In genomic region chr5:53501054-53501453, GRCh38 we compare ENCODE assay signal across 21 cellular contexts. TPM values are rescaled to one million over a fixed set of nuclear protein-coding genes. Genes with fewer than 3 reads are reported as not detected.
"Had no signal": no experiment of that assay in that cellular context is flagged by ENCODE, and none has a peak within 500 bp of the region (broad histone marks: within the 10 kb centered on the region; RNA-seq: fewer than 3 reads in every experiment).

No MANE protein-coding gene starts in this region.

- H3K36me3 Mint-ChIP-seq: activated naive CD8-positive, alpha-beta T cell; natural killer cell had no signal

- ATAC-seq: activated T-helper 17 cell treated with anti-CD3 and anti-CD28 coated beads, Interleukin-2, amount 50 U/mL, for 72 hours; effector memory CD8-positive, alpha-beta T cell; gastrocnemius medialis; left ventricle myocardium superior; natural killer cell; right cardiac atrium; stimulated activated naive CD8-positive, alpha-beta T cell treated with anti-CD3 and anti-CD28 coated beads, Interleukin-15, Interleukin-2, amounts not matched to agents 100 U/mL and 50 U/mL, for 24 hours had no signal

- H3K4me3 Mint-ChIP-seq: activated naive CD8-positive, alpha-beta T cell; activated T-cell treated with anti-CD3 and anti-CD28 coated beads, Interleukin-2, amount 50 U/mL, for 24 hours; activated T-helper 17 cell treated with anti-CD3 and anti-CD28 coated beads, Interleukin-2, amount 50 U/mL, for 72 hours; effector memory CD8-positive, alpha-beta T cell; natural killer cell had no signal

- H3K9me3 Mint-ChIP-seq: activated T-helper 17 cell treated with anti-CD3 and anti-CD28 coated beads, Interleukin-2, amount 50 U/mL, for 72 hours; effector memory CD8-positive, alpha-beta T cell had no signal

- DNase-seq: activated CD4-positive, alpha-beta T cell treated with anti-CD3 and anti-CD28 coated beads, Interleukin-2, amount 50 U/mL, for 4 hours; activated CD8-positive, alpha-beta memory T cell treated with anti-CD3 and anti-CD28 coated beads for 24 hours; activated CD8-positive, alpha-beta memory T cell treated with anti-CD3 and anti-CD28 coated beads, Interleukin-2, amount 50 U/mL, for 4 hours; activated naive CD4-positive, alpha-beta T cell; activated T-cell treated with anti-CD3 and anti-CD28 coated beads, Interleukin-2, amount 50 U/mL, for 24 hours; adrenal gland; central memory CD4-positive, alpha-beta T cell; effector memory CD8-positive, alpha-beta T cell; gastrocnemius medialis; hippocampal formation; left ventricle myocardium superior; mammary epithelial cell; midbrain; natural killer cell; right cardiac atrium; stimulated activated CD4-positive, alpha-beta T cell treated with anti-CD3 and anti-CD28 coated beads, Interleukin-12 subunit alpha, Interleukin-12 subunit beta, amount 100 ng/mL, for 4 hours; stimulated activated CD4-positive, alpha-beta T cell treated with anti-CD3 and anti-CD28 coated beads, Interleukin-4, amount 100 ng/mL, for 4 hours; stimulated activated naive CD8-positive, alpha-beta T cell treated with anti-CD3 and anti-CD28 coated beads, Interleukin-15, Interleukin-2, amounts not matched to agents 100 U/mL and 50 U/mL, for 24 hours; upper lobe of left lung had no signal

- H3K4me1 Mint-ChIP-seq: activated T-helper 17 cell treated with anti-CD3 and anti-CD28 coated beads, Interleukin-2, amount 50 U/mL, for 72 hours; natural killer cell had no signal

- H3K27ac Mint-ChIP-seq: activated naive CD8-positive, alpha-beta T cell; activated T-cell treated with anti-CD3 and anti-CD28 coated beads, Interleukin-2, amount 50 U/mL, for 24 hours; activated T-helper 17 cell treated with anti-CD3 and anti-CD28 coated beads, Interleukin-2, amount 50 U/mL, for 72 hours; effector memory CD8-positive, alpha-beta T cell; natural killer cell had no signal

RNA-seq across cellular contexts. Expression of gene FST, which starts 20.6 kb away (rescaled TPM):
- total RNA-seq: activated T-helper 17 cell treated with anti-CD3 and anti-CD28 coated beads, Interleukin-2, amount 50 U/mL, for 72 hours; natural killer cell had no signal
